In genomic region chr3:184512621-184513020, GRCh38 we compare ENCODE assay signal across 26 cellular contexts. TPM values are rescaled to one million over a fixed set of nuclear protein-coding genes. Genes with fewer than 3 reads are reported as not detected.
DNase-seq lines count a peak whose midpoint lies in the region; ATAC-seq and TF ChIP-seq lines count a peak whose summit lies in the region.
"Had no signal": no experiment of that assay in that cellular context is flagged by ENCODE, and none has a peak within 500 bp of the region (broad histone marks: within the 10 kb centered on the region; RNA-seq: fewer than 3 reads in every experiment).

No MANE protein-coding gene starts in this region.

- no peaks in the 10 kb centered on the region for H3K9me3 Mint-ChIP-seq in activated T-helper 2 cell treated with anti-CD3 and anti-CD28 coated beads, Interferon-gamma antibody, Interleukin-2, Interleukin-4, amounts not matched to agents 10 μg/mL and 5 μg/mL and 100 μg/mL, durations not matched to agents 14 hours and 24 hours and 36 hours
- no peaks in the 10 kb centered on the region for H3K9me3 Mint-ChIP-seq in natural killer cell
- H3K9me3 Mint-ChIP-seq: activated naive CD8-positive, alpha-beta T cell treated with anti-CD3 and anti-CD28 coated beads for 36 hours had no signal

- intact Hi-C loops in left ventricle myocardium inferior (cut with micrococcal nuclease) (no loop called here), natural killer cell (cut with micrococcal nuclease) (loop anchor here (1.0 to 2.0 kb wide), 2 partner anchors 142 to 158 kb away; no protein-coding TSS in a partner anchor)
- intact Hi-C loops in activated T-helper 2 cell treated with anti-CD3 and anti-CD28 coated beads, Interferon-gamma antibody, Interleukin-2, Interleukin-4, amounts not matched to agents 10 μg/mL and 5 μg/mL and 100 μg/mL, durations not matched to agents 14 hours and 24 hours and 36 hours (cut with micrococcal nuclease) = loop anchor here (1.0 to 5.0 kb wide), 3 partner anchors 43 to 141 kb away; no protein-coding TSS in a partner anchor

- H3K27me3 ChIP-seq in right atrium auricular region = peaks cover 6 to 8% of the 10 kb centered on the region in 2 donors
- peaks cover 64% of the 10 kb centered on the region for H3K27me3 ChIP-seq in left ventricle myocardium inferior (ENCODE audit: low read depth)
- H3K27me3 ChIP-seq: ascending aorta had no signal

- DNase-seq in right atrium auricular region (ENCODE audit: low spot score) (peak; percentile 38), left ventricle myocardium inferior (no peak), natural killer cell (no peak), NCI-H1105 (lab: John Stamatoyannopoulos, UW) (no peak), NOMO-1 treated with dmso at 0.1 percent for 144 hours (lab: John Stamatoyannopoulos, UW; ENCODE audit: unreplicated experiment) (no peak)
- DNase-seq in activated T-helper 2 cell treated with anti-CD3 and anti-CD28 coated beads, Interferon-gamma antibody, Interleukin-2, Interleukin-4, amounts not matched to agents 10 μg/mL and 5 μg/mL and 100 μg/mL, durations not matched to agents 14 hours and 24 hours and 36 hours (ENCODE audit: low spot score) = no peak
- DNase-seq: activated CD4-positive, alpha-beta T cell treated with anti-CD3 and anti-CD28 coated beads for 4 hours; activated T-cell treated with anti-CD3 and anti-CD28 coated beads, Interleukin-2, amount 50 U/mL, for 1 hour; caudate nucleus; dermis blood vessel endothelial cell; gastrocnemius medialis; left colon; mesenchymal stem cell; NCI-H1436 treated with DMSO at 0.1 percent for 48 hours; NCI-H2107; NCI-H446; RPMI8226; trophoblast cell had no signal

- TF ChIP-seq CTCF in right atrium auricular region (IDR thresholded peaks at IDR 0.05) (no peak), left ventricle myocardium inferior (IDR thresholded peaks at IDR 0.05; ENCODE audit: borderline replicate concordance) (no peak), natural killer cell (IDR thresholded peaks at IDR 0.05) (no peak)

- no peak for ATAC-seq in natural killer cell
- ATAC-seq in HG03442 (IDR thresholded peaks at IDR 0.05; ENCODE audit: unreplicated experiment) = no peak

- H3K4me3 Mint-ChIP-seq in activated T-helper 2 cell treated with anti-CD3 and anti-CD28 coated beads, Interferon-gamma antibody, Interleukin-2, Interleukin-4, amounts not matched to agents 10 μg/mL and 5 μg/mL and 100 μg/mL, durations not matched to agents 14 hours and 24 hours and 36 hours (ENCODE audit: low read depth) = peak overlapping the region; percentile 30
- H3K4me3 Mint-ChIP-seq in natural killer cell = peak overlapping the region; percentile 3

- no peaks in the 10 kb centered on the region for H3K36me3 Mint-ChIP-seq in activated T-helper 2 cell treated with anti-CD3 and anti-CD28 coated beads, Interferon-gamma antibody, Interleukin-2, Interleukin-4, amounts not matched to agents 10 μg/mL and 5 μg/mL and 100 μg/mL, durations not matched to agents 14 hours and 24 hours and 36 hours (ENCODE audit: low read depth)
- no peaks in the 10 kb centered on the region for H3K36me3 Mint-ChIP-seq in natural killer cell
- H3K36me3 Mint-ChIP-seq: activated naive CD8-positive, alpha-beta T cell treated with anti-CD3 and anti-CD28 coated beads for 36 hours had no signal

- no peaks in the 10 kb centered on the region for H3K36me3 ChIP-seq in right atrium auricular region
- H3K36me3 ChIP-seq in left ventricle myocardium inferior = no peaks in the 10 kb centered on the region
- H3K36me3 ChIP-seq: ascending aorta; BLaER1 treated with 17β-estradiol and CSF1 and Interleukin-3, amounts not matched to agents 10 nM and 100 nM; gastrocnemius medialis had no signal

- H3K27ac ChIP-seq in right atrium auricular region = no peak overlapping the region
- H3K27ac ChIP-seq in left ventricle myocardium inferior (replicated peaks) = no peak overlapping the region
- H3K27ac ChIP-seq: ascending aorta; BLaER1 treated with 17β-estradiol and CSF1 and Interleukin-3, amounts not matched to agents 10 nM and 100 nM; gastrocnemius medialis; hepatocyte; HL-60; KMS-11 had no signal

- peaks cover 0 to 16% of the 10 kb centered on the region in 2 donors for H3K4me1 ChIP-seq in right atrium auricular region
- peaks cover 17% of the 10 kb centered on the region for H3K4me1 ChIP-seq in left ventricle myocardium inferior

- H3K4me3 ChIP-seq in right atrium auricular region = no peak overlapping the region
- no peak overlapping the region for H3K4me3 ChIP-seq in left ventricle myocardium inferior
- H3K4me3 ChIP-seq: hepatocyte had no signal

- peaks cover 12% of the 10 kb centered on the region for H3K4me1 Mint-ChIP-seq in activated T-helper 2 cell treated with anti-CD3 and anti-CD28 coated beads, Interferon-gamma antibody, Interleukin-2, Interleukin-4, amounts not matched to agents 10 μg/mL and 5 μg/mL and 100 μg/mL, durations not matched to agents 14 hours and 24 hours and 36 hours (ENCODE audit: low read depth)
- H3K4me1 Mint-ChIP-seq in natural killer cell = peaks cover 0 to 17% of the 10 kb centered on the region in 2 donors

- H3K27me3 Mint-ChIP-seq in activated T-helper 2 cell treated with anti-CD3 and anti-CD28 coated beads, Interferon-gamma antibody, Interleukin-2, Interleukin-4, amounts not matched to agents 10 μg/mL and 5 μg/mL and 100 μg/mL, durations not matched to agents 14 hours and 24 hours and 36 hours (ENCODE audit: low read depth) = peaks cover 70% of the 10 kb centered on the region
- H3K27me3 Mint-ChIP-seq in natural killer cell (ENCODE audit: low read depth in 2 of 2) = peaks cover 43 to 49% of the 10 kb centered on the region in 2 donors

- no peak overlapping the region for H3K27ac Mint-ChIP-seq in activated T-helper 2 cell treated with anti-CD3 and anti-CD28 coated beads, Interferon-gamma antibody, Interleukin-2, Interleukin-4, amounts not matched to agents 10 μg/mL and 5 μg/mL and 100 μg/mL, durations not matched to agents 14 hours and 24 hours and 36 hours
- H3K27ac Mint-ChIP-seq in natural killer cell = no peak overlapping the region
- H3K27ac Mint-ChIP-seq: activated naive CD8-positive, alpha-beta T cell treated with anti-CD3 and anti-CD28 coated beads for 36 hours had no signal

- H3K9me3 ChIP-seq in right atrium auricular region (no peaks in the 10 kb centered on the region), left ventricle myocardium inferior (replicated peaks) (no peaks in the 10 kb centered on the region)
- H3K9me3 ChIP-seq: ascending aorta, gastrocnemius medialis had no signal

RNA-seq across cellular contexts. Expression of gene EPHB3, which starts 49.0 kb away (rescaled TPM):
- total RNA-seq in right atrium auricular region (1 to 10 TPM; 2.1 to 5.1 TPM), left ventricle myocardium inferior (5.0 TPM), natural killer cell (not detected)
- not detected in 2 replicates for total RNA-seq in activated T-helper 2 cell treated with anti-CD3 and anti-CD28 coated beads, Interferon-gamma antibody, Interleukin-2, Interleukin-4, amounts not matched to agents 10 μg/mL and 5 μg/mL and 100 μg/mL, durations not matched to agents 14 hours and 24 hours and 36 hours
- total RNA-seq: activated CD8-positive, alpha-beta memory T cell treated with anti-CD3 and anti-CD28 coated beads for 36 hours had no signal
